Comparison of ENCODE assay signal across 21 cellular contexts in the genomic region with DNA sequence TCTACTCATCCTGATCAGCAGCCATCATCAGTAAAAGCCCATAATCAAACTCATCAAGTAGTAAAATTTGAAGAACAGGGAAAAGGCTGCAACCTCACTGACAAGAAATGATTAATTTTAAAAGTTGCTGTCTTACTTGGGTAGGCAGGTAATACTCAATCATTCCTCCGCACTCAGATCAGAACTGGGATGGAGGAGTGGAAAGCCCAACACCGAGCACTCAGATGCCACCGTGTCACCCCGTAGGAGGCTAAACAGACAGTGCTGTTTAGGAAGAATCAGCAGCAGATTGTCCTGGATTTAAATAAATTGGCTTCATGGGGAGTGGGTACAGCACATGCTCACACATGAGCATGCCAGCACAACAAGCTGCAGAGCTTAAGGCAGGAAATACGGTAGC.
"Had no signal": no experiment of that assay in that cellular context is flagged by ENCODE, and none has a peak within 500 bp of the region (broad histone marks: within the 10 kb centered on the region; RNA-seq: fewer than 3 reads in every experiment).

No MANE protein-coding gene starts in this region.

- ATAC-seq: left cardiac atrium; left lobe of liver; left ventricle myocardium superior; lower lobe of right lung; naive thymus-derived CD8-positive, alpha-beta T cell; psoas muscle; right lobe of liver; stimulated activated memory B cell treated with anti-CD40 and anti-IgM and Interleukin-4, amounts not matched to agents 10 μg/mL and 1 μg/mL and 100 μg/mL, for 72 hours; stimulated activated naive CD8-positive, alpha-beta T cell treated with anti-CD3 and anti-CD28 coated beads, Interleukin-15, amount 100 ng/mL, for 72 hours had no signal

- DNase-seq: hippocampal formation; kidney glomerular epithelial cell; left cardiac atrium; left ventricle myocardium superior; lower lobe of right lung; mammary epithelial cell; mesenchymal stem cell; naive thymus-derived CD8-positive, alpha-beta T cell; occipital lobe; psoas muscle; right lobe of liver; stimulated activated CD4-positive, alpha-beta T cell treated with anti-CD3 and anti-CD28 coated beads, Interleukin-1b, Interleukin-23, amount 100 ng/mL, for 48 hours; stimulated activated CD4-positive, alpha-beta T cell treated with anti-CD3 and anti-CD28 coated beads, Interleukin-2, amount 100 ng/mL, for 48 hours; stimulated activated CD4-positive, alpha-beta T cell treated with anti-CD3 and anti-CD28 coated beads, Interleukin-4, amount 100 ng/mL, for 4 hours; stimulated activated CD8-positive, alpha-beta memory T cell treated with anti-CD3 and anti-CD28 coated beads, Interleukin-4, amount 100 ng/mL, for 48 hours; stimulated activated naive CD4-positive, alpha-beta T cell treated with Interleukin-2 at 50 U/mL for 16 hours; stimulated activated naive CD8-positive, alpha-beta T cell treated with anti-CD3 and anti-CD28 coated beads, Interleukin-15, amount 100 ng/mL, for 72 hours; substantia nigra; uterus had no signal
